ENCODE assay signal across 9 cellular contexts in genomic region chr3:195441051-195441450, GRCh38. TPM values are rescaled to one million over a fixed set of nuclear protein-coding genes. Genes with fewer than 3 reads are reported as not detected.
DNase-seq lines count a peak whose midpoint lies in the region; ATAC-seq and TF ChIP-seq lines count a peak whose summit lies in the region.
"Had no signal": no experiment of that assay in that cellular context is flagged by ENCODE, and none has a peak within 500 bp of the region (broad histone marks: within the 10 kb centered on the region; RNA-seq: fewer than 3 reads in every experiment).

No MANE protein-coding gene starts in this region.

- peaks cover 31% of the 10 kb centered on the region for H3K4me1 Mint-ChIP-seq in WTC11

- no peaks in the 10 kb centered on the region for H3K27me3 Mint-ChIP-seq in WTC11 (ENCODE audit: low read depth)

- intact Hi-C loops in spleen (cut with DNase I; ENCODE audit: low total_unique reads), result no loop called here

- peaks cover 66% of the 10 kb centered on the region for H3K79me2 ChIP-seq in GM23248 (ENCODE audit: insufficient read depth)

- H3K9me3 Mint-ChIP-seq in WTC11, result no peaks in the 10 kb centered on the region

- H3K9me2 ChIP-seq in GM23248 (ENCODE audit: insufficient read depth), result no peaks in the 10 kb centered on the region

- H3K4me3 ChIP-seq in GM23248 (peak overlapping the region; percentile 98), foreskin fibroblast (ENCODE audit: low read depth in 1 of 2, low read length in 2 of 2) (peak overlapping the region; percentile 84 to 93), spleen (peak overlapping the region in 7 of 8 donors; percentile 87 to 99 (median 96))

- H3F3A ChIP-seq in GM23248 (ENCODE audit: insufficient read depth), result peaks cover 11% of the 10 kb centered on the region

- no peaks in the 10 kb centered on the region for H3K36me3 Mint-ChIP-seq in WTC11

- H3K27me3 ChIP-seq in GM23248 (replicated peaks; ENCODE audit: insufficient read depth) (no peaks in the 10 kb centered on the region), spleen (replicated peaks in 1 of 7) (no peaks in the 10 kb centered on the region)

- in situ Hi-C loops in GM23248 (cut with MboI), result no loop called here

- H3K4me1 ChIP-seq in GM23248 (ENCODE audit: insufficient read depth) (peaks cover 35% of the 10 kb centered on the region), spleen (peaks cover 27 to 85% (median 55%) of the 10 kb centered on the region in 6 donors)

- CTCF ChIA-PET in WTC11 (lab: Charles Lee), result interaction anchor here (3.3 kb wide), 1 partner anchor 170 kb away, joined by 24 read pairs; the partner anchor contains the start of gene XXYLT1

- H3K27ac ChIP-seq in GM23248, result peak overlapping the region; percentile 80
- H3K27ac ChIP-seq in spleen, result peak overlapping the region; percentile 96 to 100 (median 98)

- H3K9me3 ChIP-seq in GM23248 (ENCODE audit: low read depth) (no peaks in the 10 kb centered on the region), spleen (no peaks in the 10 kb centered on the region)

- H4K20me1 ChIP-seq in GM23248 (ENCODE audit: insufficient read depth), result no peaks in the 10 kb centered on the region

- POLR2A ChIA-PET in WTC11 (lab: Charles Lee), result no interaction called here

- H3K4me3 Mint-ChIP-seq in WTC11, result peak overlapping the region; percentile 91

- no peaks in the 10 kb centered on the region for H3K36me3 ChIP-seq in GM23248 (ENCODE audit: low read depth)
- no peaks in the 10 kb centered on the region for H3K36me3 ChIP-seq in spleen

- H3K27ac Mint-ChIP-seq in WTC11, result no peak overlapping the region

- no peak for TF ChIP-seq CTCF in WTC11 (IDR thresholded peaks at IDR 0.05)
- no peak for TF ChIP-seq CTCF in foreskin fibroblast (IDR thresholded peaks at IDR 0.05; ENCODE audit: low read depth, low read length)
- TF ChIP-seq CTCF in spleen (IDR thresholded peaks at IDR 0.05 in 8 of 11, conservative IDR thresholded peaks at IDR 0.05 in 3 of 11), result no peak

- H2AFZ ChIP-seq in GM23248, result peak overlapping the region; percentile 95

- TF ChIP-seq POLR2A in spleen (IDR thresholded peaks at IDR 0.05), result no peak

- DNase-seq in GM23248 (peak; percentile 44), WTC11 (ENCODE audit: low spot score) (no peak), foreskin fibroblast (no peak), spleen (no peak), inferior parietal cortex (ENCODE audit: extremely low spot score) (no peak)
- DNase-seq: cortex of kidney had no signal

- peak overlapping the region; percentile 86 for H3K9ac ChIP-seq in GM23248

- 33 to 36% methylated on average over 2 of the region's 2 CpGs for WGBS in GM23248 (ENCODE audit: low coverage in 1 of 2, low lambda C conversion rate in 2 of 2, missing lambda C conversion rate in 2 of 2), 2 experiments
- 13 to 25% (median 19%) methylated on average over 2 of the region's 2 CpGs for WGBS in spleen, 5 donors

- no peak for ATAC-seq in WTC11
- no peak for ATAC-seq in HG03280 (IDR thresholded peaks at IDR 0.05; ENCODE audit: unreplicated experiment)
- no peak for ATAC-seq in HG02571 (IDR thresholded peaks at IDR 0.05; ENCODE audit: unreplicated experiment)
- no peak for ATAC-seq in GM19463 (IDR thresholded peaks at IDR 0.05; ENCODE audit: unreplicated experiment)

- H3K4me2 ChIP-seq in GM23248 (ENCODE audit: unreplicated experiment), result peak overlapping the region; percentile 93

TF ChIP-seq in WTC11, 78 proteins besides CTCF, POLR2A, EP300 and RAD21:
- TF ChIP-seq ZMAT4 (CRISPR knock-in tag; IDR thresholded peaks at IDR 0.05) (no peak), MLX (CRISPR knock-in tag; IDR thresholded peaks at IDR 0.05) (no peak), RORB (CRISPR knock-in tag; IDR thresholded peaks at IDR 0.05) (no peak), ETV6 (CRISPR knock-in tag; IDR thresholded peaks at IDR 0.05) (no peak), HMGXB4 (CRISPR knock-in tag; IDR thresholded peaks at IDR 0.05) (no peak), ZNF263 (CRISPR knock-in tag; IDR thresholded peaks at IDR 0.05; ENCODE audit: low read depth) (no peak), ARID4B (CRISPR knock-in tag; IDR thresholded peaks at IDR 0.05; ENCODE audit: borderline replicate concordance) (no peak)
- TF ChIP-seq, protein P1, sequence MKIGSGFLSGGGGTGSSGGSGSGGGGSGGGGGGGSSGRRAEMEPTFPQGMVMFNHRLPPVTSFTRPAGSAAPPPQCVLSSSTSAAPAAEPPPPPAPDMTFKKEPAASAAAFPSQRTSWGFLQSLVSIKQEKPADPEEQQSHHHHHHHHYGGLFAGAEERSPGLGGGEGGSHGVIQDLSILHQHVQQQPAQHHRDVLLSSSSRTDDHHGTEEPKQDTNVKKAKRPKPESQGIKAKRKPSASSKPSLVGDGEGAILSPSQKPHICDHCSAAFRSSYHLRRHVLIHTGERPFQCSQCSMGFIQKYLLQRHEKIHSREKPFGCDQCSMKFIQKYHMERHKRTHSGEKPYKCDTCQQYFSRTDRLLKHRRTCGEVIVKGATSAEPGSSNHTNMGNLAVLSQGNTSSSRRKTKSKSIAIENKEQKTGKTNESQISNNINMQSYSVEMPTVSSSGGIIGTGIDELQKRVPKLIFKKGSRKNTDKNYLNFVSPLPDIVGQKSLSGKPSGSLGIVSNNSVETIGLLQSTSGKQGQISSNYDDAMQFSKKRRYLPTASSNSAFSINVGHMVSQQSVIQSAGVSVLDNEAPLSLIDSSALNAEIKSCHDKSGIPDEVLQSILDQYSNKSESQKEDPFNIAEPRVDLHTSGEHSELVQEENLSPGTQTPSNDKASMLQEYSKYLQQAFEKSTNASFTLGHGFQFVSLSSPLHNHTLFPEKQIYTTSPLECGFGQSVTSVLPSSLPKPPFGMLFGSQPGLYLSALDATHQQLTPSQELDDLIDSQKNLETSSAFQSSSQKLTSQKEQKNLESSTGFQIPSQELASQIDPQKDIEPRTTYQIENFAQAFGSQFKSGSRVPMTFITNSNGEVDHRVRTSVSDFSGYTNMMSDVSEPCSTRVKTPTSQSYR (CRISPR knock-in tag; IDR thresholded peaks at IDR 0.05), result no peak

RNA-seq across cellular contexts. Expression of gene ACAP2, which starts 1.8 kb away (rescaled TPM):
- total RNA-seq in GM23248 (2014; rRNA removed; shearing (Covaris generic)), result 47.8 and 50.5 TPM in 2 replicates
- polyA plus RNA-seq in GM23248 (2016; fragmentation: Nextera tagmentation; extraction: Ambion mirVana) (49.9 and 57.8 TPM in 2 replicates), spleen (10 to 100 TPM; 11.2 to 15.7 (median 14.0) TPM)
- total RNA-seq in WTC11 (2021) (39.9 to 42.4 TPM (median 42.0 TPM) in 3 replicates), spleen (100 to 1,000 TPM in 4 of 7 donors, 10 to 100 TPM in 3; 90.1 to 127 (median 108) TPM)
